Comparison of ENCODE assay signal across 14 cellular contexts in the genomic region with DNA sequence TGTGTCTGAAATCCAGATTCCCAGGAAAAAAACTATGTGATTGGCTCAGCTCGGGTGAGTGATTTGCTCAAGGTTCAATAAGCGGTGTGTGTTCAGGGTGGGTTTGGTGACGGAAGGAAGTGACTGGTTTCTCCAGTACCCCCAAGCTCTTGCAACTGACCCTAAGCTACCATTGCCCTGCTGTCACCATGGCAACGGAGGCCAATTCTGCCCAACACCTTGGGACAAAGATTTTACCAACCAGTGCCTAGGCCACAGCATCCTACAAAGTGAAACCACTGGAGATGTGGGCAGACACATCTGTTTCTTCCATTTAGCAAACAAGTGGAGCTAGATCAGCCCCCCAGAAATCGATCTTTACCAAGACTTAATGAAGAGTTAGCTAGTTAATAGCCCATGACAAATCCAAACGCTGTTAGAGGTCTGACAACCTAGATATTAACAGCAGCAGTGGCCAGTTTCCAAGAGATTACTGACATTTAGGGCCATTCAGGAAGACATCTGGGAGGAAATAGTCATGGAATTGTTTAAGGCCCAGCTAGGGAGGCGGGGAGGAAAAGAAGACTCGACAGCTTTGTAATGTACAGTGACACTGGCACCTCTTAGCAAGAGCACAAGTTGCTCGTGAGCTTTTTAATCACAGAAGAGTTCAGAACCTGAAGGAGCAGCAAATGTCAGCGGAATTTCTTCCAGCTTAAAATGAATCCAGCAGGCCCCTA.
A peak's percentile ranks its signal among the peaks of the same experiment; 100 is the strongest.
DNase-seq lines count a peak whose midpoint lies in the region; ATAC-seq and TF ChIP-seq lines count a peak whose summit lies in the region.
"Had no signal": no experiment of that assay in that cellular context is flagged by ENCODE, and none has a peak within 500 bp of the region (broad histone marks: within the 10 kb centered on the region; RNA-seq: fewer than 3 reads in every experiment).

No MANE protein-coding gene starts in this region.

- no peak overlapping the region for H3K4me3 Mint-ChIP-seq in nephron progenitor cell
- H3K4me3 Mint-ChIP-seq: CD4-positive, alpha-beta T cell had no signal

- H2AFZ ChIP-seq in mesenchymal stem cell (ENCODE audit: low read depth, low read length), result no peak overlapping the region

- H2AK5ac ChIP-seq in mesenchymal stem cell (ENCODE audit: low read length, severe bottlenecking), result no peak overlapping the region

- H4K91ac ChIP-seq in mesenchymal stem cell (ENCODE audit: low read length), result no peak overlapping the region

- H3K4me3 ChIP-seq in left ventricle myocardium inferior (no peak overlapping the region), esophagus squamous epithelium (no peak overlapping the region), mesenchymal stem cell (ENCODE audit: insufficient read depth in 1 of 2, low read depth in 1 of 2, low read length in 2 of 2) (no peak overlapping the region)

- peaks cover 26% of the 10 kb centered on the region for H3K27me3 Mint-ChIP-seq in nephron progenitor cell (ENCODE audit: low read depth, poor library complexity)
- H3K27me3 Mint-ChIP-seq: CD4-positive, alpha-beta T cell had no signal

- H3K36me3 ChIP-seq in left ventricle myocardium inferior, result no peaks in the 10 kb centered on the region
- H3K36me3 ChIP-seq in esophagus squamous epithelium, result no peaks in the 10 kb centered on the region
- no peaks in the 10 kb centered on the region for H3K36me3 ChIP-seq in mesenchymal stem cell (ENCODE audit: control insufficient read depth in 1 of 2, insufficient read depth in 2 of 2, low read depth in 1 of 2, low read length in 2 of 2)

- no peaks in the 10 kb centered on the region for H3K27me3 ChIP-seq in left ventricle myocardium inferior (ENCODE audit: low read depth)
- no peaks in the 10 kb centered on the region for H3K27me3 ChIP-seq in esophagus squamous epithelium
- no peaks in the 10 kb centered on the region for H3K27me3 ChIP-seq in mesenchymal stem cell (ENCODE audit: control insufficient read depth in 1 of 2, insufficient read depth in 1 of 2, low read length in 2 of 2)

- no peak overlapping the region for H3K4me2 ChIP-seq in mesenchymal stem cell (ENCODE audit: low read length, poor library complexity, severe bottlenecking)

- no peak overlapping the region for H2BK5ac ChIP-seq in mesenchymal stem cell (ENCODE audit: low read depth, low read length, poor library complexity, severe bottlenecking)

- H3K9me3 ChIP-seq in left ventricle myocardium inferior (replicated peaks), result no peaks in the 10 kb centered on the region
- no peaks in the 10 kb centered on the region for H3K9me3 ChIP-seq in esophagus squamous epithelium
- H3K9me3 ChIP-seq in mesenchymal stem cell (ENCODE audit: control insufficient read depth, low read length), result no peaks in the 10 kb centered on the region

- ATAC-seq in Right ventricle myocardium inferior (no peak), HG03520 (IDR thresholded peaks at IDR 0.05; ENCODE audit: unreplicated experiment) (no peak), HG02885 (IDR thresholded peaks at IDR 0.05; ENCODE audit: poor library complexity, unreplicated experiment) (no peak)

- no peak overlapping the region for H2BK15ac ChIP-seq in mesenchymal stem cell (ENCODE audit: low read depth, poor library complexity, severe bottlenecking)

- no peak for TF ChIP-seq POLR2A in esophagus squamous epithelium (IDR thresholded peaks at IDR 0.05)

- H3K4me1 ChIP-seq in left ventricle myocardium inferior (peaks cover 47% of the 10 kb centered on the region), esophagus squamous epithelium (peaks cover 13 to 28% (median 20%) of the 10 kb centered on the region in 3 donors), mesenchymal stem cell (ENCODE audit: control insufficient read depth, insufficient read depth, low read depth, low read length) (no peaks in the 10 kb centered on the region)

- no peak overlapping the region for H3K18ac ChIP-seq in mesenchymal stem cell (ENCODE audit: low read depth in 1 of 2, low read length in 2 of 2)

- WGBS in esophagus squamous epithelium, 2 donors, result 54 to 64% methylated on average over 6 to 9 of the region's 10 CpGs
- 71% methylated on average over 10 of the region's 10 CpGs for WGBS in mesenchymal stem cell

- H3K36me3 Mint-ChIP-seq in nephron progenitor cell (ENCODE audit: low read depth), result no peaks in the 10 kb centered on the region

- peak overlapping the region; percentile 46 for H3K27ac Mint-ChIP-seq in nephron progenitor cell
- H3K27ac Mint-ChIP-seq: CD4-positive, alpha-beta T cell had no signal

- H2BK120ac ChIP-seq in mesenchymal stem cell (ENCODE audit: low read depth, low read length), result no peak overlapping the region

- H3K79me1 ChIP-seq in mesenchymal stem cell (replicated peaks; ENCODE audit: low read length, poor library complexity, severe bottlenecking), result no peaks in the 10 kb centered on the region

- intact Hi-C loops in left ventricle myocardium inferior (cut with micrococcal nuclease), result no loop called here
- intact Hi-C loops in Right ventricle myocardium inferior (cut with DNase I), result loop anchor here (2.0 kb wide), 1 partner anchor 21 kb away; no protein-coding TSS in a partner anchor
- intact Hi-C loops in esophagus squamous epithelium (cut with DNase I), result no loop called here

- no peak overlapping the region for H3K14ac ChIP-seq in mesenchymal stem cell (ENCODE audit: low read length in 2 of 2)

- no peak for DNase-seq in left ventricle myocardium inferior
- no peak for DNase-seq in Right ventricle myocardium inferior (ENCODE audit: missing footprints)
- DNase-seq in esophagus squamous epithelium (lab: John Stamatoyannopoulos, UW), result no peak
- no peak for DNase-seq in nephron progenitor cell
- no peak for DNase-seq in mesenchymal stem cell
- DNase-seq: Calu3; CD4-positive, alpha-beta T cell; GOT3; KBM-7; NCI-H1092; NCI-H2107; NCI-H446 had no signal

- H3K9ac ChIP-seq in mesenchymal stem cell (ENCODE audit: low read length), result no peak overlapping the region

- H3K23ac ChIP-seq in mesenchymal stem cell (ENCODE audit: low read length in 2 of 2), result no peak overlapping the region

- no peak overlapping the region for H4K8ac ChIP-seq in mesenchymal stem cell (ENCODE audit: low read length)

- H3K4me1 Mint-ChIP-seq in nephron progenitor cell, result peaks cover 25% of the 10 kb centered on the region

- no peak overlapping the region for H2BK12ac ChIP-seq in mesenchymal stem cell (ENCODE audit: low read length in 2 of 2)

- no peak overlapping the region for H3K4ac ChIP-seq in mesenchymal stem cell (ENCODE audit: low read depth in 1 of 2, low read length in 2 of 2)

- H3K27ac ChIP-seq in left ventricle myocardium inferior (replicated peaks) (peak overlapping the region; percentile 18), esophagus squamous epithelium (peak overlapping the region; percentile 31 to 55 (median 48)), mesenchymal stem cell (ENCODE audit: low read length, poor library complexity, severe bottlenecking) (no peak overlapping the region)

- TF ChIP-seq CTCF in left ventricle myocardium inferior (IDR thresholded peaks at IDR 0.05; ENCODE audit: borderline replicate concordance), result no peak
- TF ChIP-seq CTCF in esophagus squamous epithelium (IDR thresholded peaks at IDR 0.05), result no peak
- TF ChIP-seq CTCF in nephron progenitor cell (IDR thresholded peaks at IDR 0.05), result no peak

- H3K9me3 Mint-ChIP-seq in nephron progenitor cell, result no peaks in the 10 kb centered on the region
- H3K9me3 Mint-ChIP-seq: CD4-positive, alpha-beta T cell had no signal
